Comparison of ENCODE assay signal across 11 cellular contexts in genomic region chr6:129448965-129449364, GRCh38.
DNase-seq lines count a peak whose midpoint lies in the region; ATAC-seq, FAIRE-seq and TF ChIP-seq lines count a peak whose summit lies in the region.
"Had no signal": no experiment of that assay in that cellular context is flagged by ENCODE, and none has a peak within 500 bp of the region (broad histone marks: within the 10 kb centered on the region; RNA-seq: fewer than 3 reads in every experiment).

No MANE protein-coding gene starts in this region.

- peaks cover 14% of the 10 kb centered on the region for H3K4me1 ChIP-seq in KMS-11 (ENCODE audit: low read depth, poor library complexity, severe bottlenecking)

- POLR2A ChIA-PET in HEK293T (lab: Yijun Ruan, JAX) = no interaction called here

- no peaks in the 10 kb centered on the region for H3K36me3 ChIP-seq in KMS-11 (ENCODE audit: insufficient read depth)

- no peaks in the 10 kb centered on the region for H3K79me2 ChIP-seq in KMS-11 (ENCODE audit: insufficient read depth, low read depth)

- CTCF ChIA-PET in HEK293T (lab: Yijun Ruan, JAX) = no interaction called here

- ATAC-seq in GM19397 (IDR thresholded peaks at IDR 0.05; ENCODE audit: unreplicated experiment) (peak; percentile 98), HG02884 (IDR thresholded peaks at IDR 0.05; ENCODE audit: unreplicated experiment) (peak; percentile 100)
- ATAC-seq: naive thymus-derived CD8-positive, alpha-beta T cell had no signal

- H3K27ac ChIP-seq in KMS-11 = no peak overlapping the region

- no peaks in the 10 kb centered on the region for H3K27me3 ChIP-seq in KMS-11 (ENCODE audit: insufficient read depth, low read depth)

- no peak overlapping the region for H2AFZ ChIP-seq in KMS-11 (ENCODE audit: low read depth)

- H3K9ac ChIP-seq in KMS-11 = no peak overlapping the region

- peak; percentile 78 for FAIRE-seq in GM18507 (lab: Jason Lieb, UNC)
- FAIRE-seq: endothelial cell of umbilical vein had no signal

- no peak for TF ChIP-seq CTCF in KMS-11 (conservative IDR thresholded peaks at IDR 0.05; ENCODE audit: low read depth, low read length)

- H4K20me1 ChIP-seq in KMS-11 (ENCODE audit: insufficient read depth) = no peaks in the 10 kb centered on the region

- H3K4me3 ChIP-seq in KMS-11 (IDR thresholded peaks at IDR 0.05; ENCODE audit: insufficient read depth, low read depth, low read length) = no peak overlapping the region

- peak overlapping the region; percentile 16; the same call in 1 of the 2 replicates for H3K4me2 ChIP-seq in KMS-11

- DNase-seq in GM18507 (ENCODE audit: extremely low spot score, insufficient read length, low read depth) = peak; percentile 15
- no peak for DNase-seq in NOMO-1 treated with dmso at 0.1 percent for 144 hours (lab: John Stamatoyannopoulos, UW; ENCODE audit: unreplicated experiment)
- DNase-seq in HEK293T (ENCODE audit: extremely low spot score) = no peak
- DNase-seq in SHP77 (lab: John Stamatoyannopoulos, UW) = no peak
- DNase-seq in NCI-H2171 (lab: John Stamatoyannopoulos, UW) = no peak
- DNase-seq: amygdala; naive thymus-derived CD8-positive, alpha-beta T cell had no signal

TF ChIP-seq in HEK293T, 16 proteins besides CTCF, POLR2A, EP300 and RAD21:
- no peak for TF ChIP-seq TARDBP (IDR thresholded peaks at IDR 0.05)
- no peak for TF ChIP-seq CTBP1 (IDR thresholded peaks at IDR 0.05; ENCODE audit: borderline replicate concordance)
- TF ChIP-seq, protein P1, sequence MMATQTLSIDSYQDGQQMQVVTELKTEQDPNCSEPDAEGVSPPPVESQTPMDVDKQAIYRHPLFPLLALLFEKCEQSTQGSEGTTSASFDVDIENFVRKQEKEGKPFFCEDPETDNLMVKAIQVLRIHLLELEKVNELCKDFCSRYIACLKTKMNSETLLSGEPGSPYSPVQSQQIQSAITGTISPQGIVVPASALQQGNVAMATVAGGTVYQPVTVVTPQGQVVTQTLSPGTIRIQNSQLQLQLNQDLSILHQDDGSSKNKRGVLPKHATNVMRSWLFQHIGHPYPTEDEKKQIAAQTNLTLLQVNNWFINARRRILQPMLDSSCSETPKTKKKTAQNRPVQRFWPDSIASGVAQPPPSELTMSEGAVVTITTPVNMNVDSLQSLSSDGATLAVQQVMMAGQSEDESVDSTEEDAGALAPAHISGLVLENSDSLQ (IDR thresholded peaks at IDR 0.05) = no peak
- no peak for TF ChIP-seq BHLHE40 (IDR thresholded peaks at IDR 0.05; ENCODE audit: borderline replicate concordance)
- no peak for TF ChIP-seq ELF4 (IDR thresholded peaks at IDR 0.05)
- no peak for TF ChIP-seq LEF1 (IDR thresholded peaks at IDR 0.05; ENCODE audit: borderline replicate concordance)
- TF ChIP-seq SP1 (IDR thresholded peaks at IDR 0.05) = no peak
- TF ChIP-seq ARNT (IDR thresholded peaks at IDR 0.05) = no peak
